19 cellular contexts compared by ENCODE assay signal in the genomic region with DNA sequence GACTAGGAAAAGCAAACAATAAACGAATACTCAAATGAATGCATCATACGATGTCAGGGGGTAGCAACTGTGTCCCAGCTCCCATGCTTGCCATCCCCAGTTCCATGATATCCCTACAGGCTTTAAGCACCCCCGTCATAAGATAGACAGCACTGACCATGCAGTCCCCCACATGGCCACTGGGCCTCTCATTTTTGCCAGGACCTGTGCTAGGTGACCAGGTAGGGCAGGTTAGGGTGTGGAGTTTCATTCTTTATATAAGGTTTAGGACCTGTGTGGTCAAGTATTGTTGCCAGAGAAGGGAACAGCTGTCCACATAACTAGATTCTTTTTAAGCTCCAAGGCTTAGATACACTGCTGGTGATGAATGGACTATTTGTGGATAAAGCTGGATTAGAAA. TPM values are rescaled to one million over a fixed set of nuclear protein-coding genes. Genes with fewer than 3 reads are reported as not detected.
DNase-seq lines count a peak whose midpoint lies in the region; ATAC-seq and TF ChIP-seq lines count a peak whose summit lies in the region.
"Had no signal": no experiment of that assay in that cellular context is flagged by ENCODE, and none has a peak within 500 bp of the region (broad histone marks: within the 10 kb centered on the region; RNA-seq: fewer than 3 reads in every experiment).

No MANE protein-coding gene starts in this region.

- TF ChIP-seq CTCF in AG09309 (IDR thresholded peaks at IDR 0.05; ENCODE audit: control insufficient read depth, insufficient read depth, low read depth, low read length, missing control alignments) (peak; percentile 16), H9 (conservative IDR thresholded peaks at IDR 0.05) (peak; percentile 51)
- TF ChIP-seq CTCF in activated CD8-positive, alpha-beta T cell treated with anti-CD3 and anti-CD28 coated beads for 36 hours (IDR thresholded peaks at IDR 0.05) = no peak

- H3K56ac ChIP-seq in H9 (ENCODE audit: insufficient read length, low read depth, low read length) = no peak overlapping the region

- no peak for ATAC-seq in activated CD8-positive, alpha-beta T cell treated with anti-CD3 and anti-CD28 coated beads for 36 hours
- ATAC-seq in GM21529 (IDR thresholded peaks at IDR 0.05; ENCODE audit: unreplicated experiment) (no peak), HG02763 (IDR thresholded peaks at IDR 0.05; ENCODE audit: unreplicated experiment) (no peak)

- CTCF ChIA-PET in activated CD8-positive, alpha-beta T cell treated with anti-CD3 and anti-CD28 coated beads for 36 hours (lab: Charles Lee) = interaction anchor here (1.0 to 6.8 kb wide), 2 partner anchors 11 to 14 kb away, joined by 3 to 71 read pairs; a partner anchor contains a TSS

- H3K27me3 Mint-ChIP-seq in H9 (ENCODE audit: low read depth) = no peaks in the 10 kb centered on the region
- no peaks in the 10 kb centered on the region for H3K27me3 Mint-ChIP-seq in activated CD8-positive, alpha-beta T cell treated with anti-CD3 and anti-CD28 coated beads for 36 hours
- H3K27me3 Mint-ChIP-seq: CD4-positive, alpha-beta T cell had no signal

- no peak overlapping the region for H3K23ac ChIP-seq in H9 (ENCODE audit: insufficient read length, low read depth, low read length)

- H3K14ac ChIP-seq in H9 (ENCODE audit: insufficient read depth, low read length) = no peak overlapping the region

- no peaks in the 10 kb centered on the region for H3K27me3 ChIP-seq in H9 (ENCODE audit: insufficient read depth, low read length)
- H3K27me3 ChIP-seq: ovary had no signal

- H3K27ac ChIP-seq in H9 (ENCODE audit: insufficient read length, low read depth, low read length) = no peak overlapping the region
- H3K27ac ChIP-seq: ovary had no signal

- POLR2A ChIA-PET in activated CD8-positive, alpha-beta T cell treated with anti-CD3 and anti-CD28 coated beads for 36 hours (lab: Charles Lee) = no interaction called here

- H3K4ac ChIP-seq in H9 (ENCODE audit: low read depth, low read length) = no peak overlapping the region

- no peak overlapping the region for H3K4me2 ChIP-seq in H9 (ENCODE audit: insufficient read depth, insufficient read length, low read length)

- H3K36me3 Mint-ChIP-seq in H9 (ENCODE audit: insufficient read depth in 1 of 3, low read depth in 3 of 3) = peaks cover 0 to 4% (median 0%) of the 10 kb centered on the region in 3 experiments; a peak in 2 of 7 replicates
- no peaks in the 10 kb centered on the region for H3K36me3 Mint-ChIP-seq in activated CD8-positive, alpha-beta T cell treated with anti-CD3 and anti-CD28 coated beads for 36 hours (ENCODE audit: low read depth)
- H3K36me3 Mint-ChIP-seq: memory B cell had no signal

- no peaks in the 10 kb centered on the region; a peak in 1 of 4 replicates for H3K4me1 Mint-ChIP-seq in H9
- no peaks in the 10 kb centered on the region for H3K4me1 Mint-ChIP-seq in activated CD8-positive, alpha-beta T cell treated with anti-CD3 and anti-CD28 coated beads for 36 hours (ENCODE audit: low read depth)

- no peak overlapping the region for H2BK20ac ChIP-seq in H9 (ENCODE audit: low read depth, low read length, poor library complexity, severe bottlenecking)

- no peak overlapping the region for H3K4me3 ChIP-seq in AG09309 (ENCODE audit: control insufficient read depth, low read depth, low read length)
- H3K4me3 ChIP-seq: ovary had no signal

- no peaks in the 10 kb centered on the region for H3K79me2 ChIP-seq in H9 (ENCODE audit: insufficient read depth, low read length)

- DNase-seq in AG09309 (ENCODE audit: low read depth) (no peak), H9 (peak; percentile 58), iPS-NIHi11 (ENCODE audit: low spot score) (peak; percentile 67), OCI-M2 (lab: John Stamatoyannopoulos, UW; ENCODE audit: unreplicated experiment) (no peak), NCI-H1436 (lab: John Stamatoyannopoulos, UW) (no peak)
- DNase-seq in activated CD8-positive, alpha-beta T cell treated with anti-CD3 and anti-CD28 coated beads for 36 hours = peak; percentile 12
- DNase-seq: activated CD4-positive, CD25-positive, alpha-beta regulatory T cell treated with anti-CD3 and anti-CD28 coated beads, Interleukin-2, amount 50 U/mL, for 72 hours; activated T-cell treated with anti-CD3 and anti-CD28 coated beads, Interleukin-2, amount 50 U/mL, for 48 hours; CD4-positive, alpha-beta T cell; GOT3; hypothalamus; NCI-H187; NCI-H774; ovary; stimulated activated CD4-positive, alpha-beta T cell treated with anti-CD3 and anti-CD28 coated beads, Interleukin-1b, Interleukin-23, amount 100 ng/mL, for 48 hours; SW 1271 had no signal

- H3K4me3 Mint-ChIP-seq in H9 = no peak overlapping the region
- H3K4me3 Mint-ChIP-seq in activated CD8-positive, alpha-beta T cell treated with anti-CD3 and anti-CD28 coated beads for 36 hours = no peak overlapping the region
- H3K4me3 Mint-ChIP-seq: CD4-positive, alpha-beta T cell; memory B cell had no signal

- no peak overlapping the region for H2AFZ ChIP-seq in H9 (ENCODE audit: low read length)

- no peak overlapping the region for H2BK120ac ChIP-seq in H9 (ENCODE audit: low read depth, low read length, poor library complexity, severe bottlenecking)

- H4K8ac ChIP-seq in H9 (replicated peaks; ENCODE audit: insufficient read length, low read depth, low read length) = no peak overlapping the region

- no peaks in the 10 kb centered on the region for H3K9me3 ChIP-seq in H9 (ENCODE audit: control insufficient read depth, low read depth, low read length)
- H3K9me3 ChIP-seq: ovary had no signal

- H4K20me1 ChIP-seq in H9 (ENCODE audit: control insufficient read depth, insufficient read depth, insufficient read length) = no peaks in the 10 kb centered on the region

- no peaks in the 10 kb centered on the region for H3K79me1 ChIP-seq in H9 (ENCODE audit: insufficient read depth, low read depth, low read length, poor library complexity, severe bottlenecking)

- no peak overlapping the region for H4K5ac ChIP-seq in H9 (ENCODE audit: insufficient read length, low read depth, low read length)

- H3K27ac Mint-ChIP-seq in H9 = no peak overlapping the region
- no peak overlapping the region for H3K27ac Mint-ChIP-seq in activated CD8-positive, alpha-beta T cell treated with anti-CD3 and anti-CD28 coated beads for 36 hours
- H3K27ac Mint-ChIP-seq: CD4-positive, alpha-beta T cell; memory B cell had no signal

- no peaks in the 10 kb centered on the region for H3K4me1 ChIP-seq in H9 (ENCODE audit: insufficient read depth, low read length)

- H3K9me3 Mint-ChIP-seq in H9 = peaks cover 4 to 9% of the 10 kb centered on the region in 2 experiments; a peak in 4 of 5 replicates
- no peaks in the 10 kb centered on the region for H3K9me3 Mint-ChIP-seq in activated CD8-positive, alpha-beta T cell treated with anti-CD3 and anti-CD28 coated beads for 36 hours
- H3K9me3 Mint-ChIP-seq: CD4-positive, alpha-beta T cell; memory B cell had no signal

- no peak overlapping the region for H2BK5ac ChIP-seq in H9 (ENCODE audit: insufficient read length, low read length)

- WGBS in H9 (ENCODE audit: extremely low coverage, insufficient read length, low lambda C conversion rate) = no CpG with 5 or more reads among the region's 3 CpGs

- H2BK12ac ChIP-seq in H9 (ENCODE audit: insufficient read length, low read depth, low read length) = no peak overlapping the region

- H4K91ac ChIP-seq in H9 (ENCODE audit: insufficient read length, low read depth, low read length) = no peak overlapping the region

- intact Hi-C loops in activated CD8-positive, alpha-beta T cell treated with anti-CD3 and anti-CD28 coated beads for 36 hours (cut with micrococcal nuclease) = loop anchor here (10.0 kb wide), 1 partner anchor 172 kb away; no protein-coding TSS in a partner anchor

- no peak overlapping the region for H3K9ac ChIP-seq in H9 (ENCODE audit: extremely low read depth, insufficient read length, low read length)

- H2AK5ac ChIP-seq in H9 (ENCODE audit: insufficient read length, low read length) = no peak overlapping the region

- no peak overlapping the region for H3K18ac ChIP-seq in H9 (ENCODE audit: insufficient read length, low read depth, low read length)

- H3T11ph ChIP-seq in H9 (ENCODE audit: low read length) = no peak overlapping the region

- no peak overlapping the region for H2BK15ac ChIP-seq in H9 (ENCODE audit: low read depth, low read length)

- H3K23me2 ChIP-seq in H9 (ENCODE audit: insufficient read length, low read depth, low read length, poor library complexity, severe bottlenecking) = no peaks in the 10 kb centered on the region

RNA-seq across cellular contexts. Expression of a gene that starts 9.7 kb away (rescaled TPM):
- not detected in 2 replicates for total RNA-seq in H9 (2021)
- under 1 TPM; 0.11 to 0.25 TPM for total RNA-seq in activated CD8-positive, alpha-beta T cell treated with anti-CD3 and anti-CD28 coated beads for 36 hours
- total RNA-seq: ovary had no signal

RNA-seq across cellular contexts. Expression of a gene that starts 48.3 kb away (rescaled TPM):
- 2.7 and 3.2 TPM in 2 replicates for total RNA-seq in H9 (2021)
- total RNA-seq in activated CD8-positive, alpha-beta T cell treated with anti-CD3 and anti-CD28 coated beads for 36 hours = 10 to 100 TPM; 18.7 to 22.2 TPM

Comparison
In these comparisons a context has a peak if more than half of its experiments do, and no peak if none do; other contexts are left out.
1. DNase-seq: peak in H9 (single experiment), activated CD8-positive, alpha-beta T cell treated with anti-CD3 and anti-CD28 coated beads for 36 hours (single experiment) and iPS-NIHi11 (single experiment); none in AG09309 (single experiment), OCI-M2 (single experiment) and NCI-H1436 (single experiment).